26 cellular contexts compared by ENCODE assay signal in genomic region chr1:9907441-9907840, GRCh38. TPM values are rescaled to one million over a fixed set of nuclear protein-coding genes. Genes with fewer than 3 reads are reported as not detected.
A peak's percentile ranks its signal among the peaks of the same experiment; 100 is the strongest.
DNase-seq lines count a peak whose midpoint lies in the region; ATAC-seq, FAIRE-seq and TF ChIP-seq lines count a peak whose summit lies in the region.
"Had no signal": no experiment of that assay in that cellular context is flagged by ENCODE, and none has a peak within 500 bp of the region (broad histone marks: within the 10 kb centered on the region; RNA-seq: fewer than 3 reads in every experiment).

No MANE protein-coding gene starts in this region.

- H3K4me3 ChIP-seq in left ventricle myocardium inferior: no peak overlapping the region
- H3K4me3 ChIP-seq in iPS-15b (ENCODE audit: low read depth, low read length): no peak overlapping the region
- no peak overlapping the region for H3K4me3 ChIP-seq in kidney (ENCODE audit: low read length in 2 of 2)
- no peak overlapping the region for H3K4me3 ChIP-seq in colonic mucosa
- H3K4me3 ChIP-seq: gastroesophageal sphincter, MG63, right atrium auricular region, transverse colon had no signal

- H3K9ac ChIP-seq in iPS-15b (ENCODE audit: low read depth, low read length): peak overlapping the region; percentile 37
- no peak overlapping the region for H3K9ac ChIP-seq in kidney (ENCODE audit: low read length in 2 of 2)
- H3K9ac ChIP-seq in colonic mucosa (ENCODE audit: low read depth in 2 of 2, low read length in 2 of 2): no peak overlapping the region

- H3K9me3 ChIP-seq in left ventricle myocardium inferior (replicated peaks) (no peaks in the 10 kb centered on the region), iPS-15b (ENCODE audit: control insufficient read depth, insufficient read depth, low read length) (no peaks in the 10 kb centered on the region), kidney (ENCODE audit: control insufficient read depth in 1 of 2, low read length in 2 of 2) (no peaks in the 10 kb centered on the region), colonic mucosa (no peaks in the 10 kb centered on the region)
- H3K9me3 ChIP-seq: gastroesophageal sphincter, MG63, right atrium auricular region, transverse colon had no signal

- no peak for TF ChIP-seq CTCF in left ventricle myocardium inferior (IDR thresholded peaks at IDR 0.05; ENCODE audit: borderline replicate concordance)
- no peak for TF ChIP-seq CTCF in WTC11 (IDR thresholded peaks at IDR 0.05)
- no peak for TF ChIP-seq CTCF in kidney (IDR thresholded peaks at IDR 0.05; ENCODE audit: borderline replicate concordance, extremely low read depth, insufficient read depth)
- no peak for TF ChIP-seq CTCF in colonic mucosa (IDR thresholded peaks at IDR 0.05)
- no peak for TF ChIP-seq CTCF in omental fat pad (IDR thresholded peaks at IDR 0.05)

- DNase-seq in left ventricle myocardium inferior (no peak), left cardiac atrium (no peak), WTC11 (ENCODE audit: low spot score) (no peak), kidney (no peak), colonic mucosa (no peak), omental fat pad (ENCODE audit: low spot score) (no peak)
- DNase-seq: activated CD4-positive, alpha-beta T cell treated with anti-CD3 and anti-CD28 coated beads for 4 hours; activated naive CD4-positive, alpha-beta T cell treated with anti-CD3 and anti-CD28 coated beads, Interleukin-2, amount 10 ng/mL, durations not matched to agents 7 days and 5 days; activated T-cell treated with anti-CD3 and anti-CD28 coated beads, Interleukin-2, amount 50 U/mL, for 72 hours; amygdala; GOT3; kidney glomerular epithelial cell; mesenchymal stem cell; MG63; NCI-H1694; NCI-H2171 treated with DMSO at 0.1 percent for 48 hours; OCI-M1; SHP77 treated with DMSO at 0.1 percent for 48 hours; SW 1271; transverse colon had no signal

- no peak overlapping the region for H3K4me3 Mint-ChIP-seq in WTC11
- H3K4me3 Mint-ChIP-seq: activated naive CD4-positive, alpha-beta T cell treated with anti-CD3 and anti-CD28 coated beads, Interleukin-2, amount 10 ng/mL, durations not matched to agents 7 days and 5 days; activated T-cell treated with anti-CD3 and anti-CD28 coated beads, Interleukin-2, amount 50 U/mL, for 72 hours; stimulated activated naive CD8-positive, alpha-beta T cell treated with anti-CD3 and anti-CD28 coated beads, Interleukin-15, Interleukin-2, amounts not matched to agents 100 ng/mL and 50 ng/mL, for 24 hours had no signal

- CTCF ChIA-PET in WTC11 (lab: Charles Lee): interaction anchor here (0.9 to 1.0 kb wide), 2 partner anchors 9 to 123 kb away, joined by 4 to 5 read pairs; no protein-coding TSS in a partner anchor

- POLR2A ChIA-PET in WTC11 (lab: Charles Lee): no interaction called here

- peak overlapping the region; percentile 24; the same call in 1 of the 2 replicates for H3K27ac Mint-ChIP-seq in WTC11
- H3K27ac Mint-ChIP-seq: activated naive CD4-positive, alpha-beta T cell treated with anti-CD3 and anti-CD28 coated beads, Interleukin-2, amount 10 ng/mL, durations not matched to agents 7 days and 5 days; activated T-cell treated with anti-CD3 and anti-CD28 coated beads, Interleukin-2, amount 50 U/mL, for 72 hours; stimulated activated naive CD8-positive, alpha-beta T cell treated with anti-CD3 and anti-CD28 coated beads, Interleukin-15, Interleukin-2, amounts not matched to agents 100 ng/mL and 50 ng/mL, for 24 hours had no signal

- H3K4me1 Mint-ChIP-seq in WTC11: peaks cover 30% of the 10 kb centered on the region

- H3K36me3 Mint-ChIP-seq in WTC11: no peaks in the 10 kb centered on the region
- H3K36me3 Mint-ChIP-seq: activated naive CD4-positive, alpha-beta T cell treated with anti-CD3 and anti-CD28 coated beads, Interleukin-2, amount 10 ng/mL, durations not matched to agents 7 days and 5 days had no signal

- H3K27me3 ChIP-seq in left ventricle myocardium inferior (ENCODE audit: low read depth) (no peaks in the 10 kb centered on the region), iPS-15b (ENCODE audit: control insufficient read depth, insufficient read depth, low read length) (no peaks in the 10 kb centered on the region), colonic mucosa (no peaks in the 10 kb centered on the region)
- H3K27me3 ChIP-seq: gastroesophageal sphincter, MG63, right atrium auricular region, transverse colon had no signal

- H3K9me3 Mint-ChIP-seq in WTC11: no peaks in the 10 kb centered on the region
- H3K9me3 Mint-ChIP-seq: activated naive CD4-positive, alpha-beta T cell treated with anti-CD3 and anti-CD28 coated beads, Interleukin-2, amount 10 ng/mL, durations not matched to agents 7 days and 5 days; activated T-cell treated with anti-CD3 and anti-CD28 coated beads, Interleukin-2, amount 50 U/mL, for 72 hours; stimulated activated naive CD8-positive, alpha-beta T cell treated with anti-CD3 and anti-CD28 coated beads, Interleukin-15, Interleukin-2, amounts not matched to agents 100 ng/mL and 50 ng/mL, for 24 hours had no signal

- FAIRE-seq in kidney (lab: Jason Lieb, UNC): no peak

- H3K36me3 ChIP-seq in left ventricle myocardium inferior: no peaks in the 10 kb centered on the region
- peaks cover 2% of the 10 kb centered on the region for H3K36me3 ChIP-seq in iPS-15b (ENCODE audit: control insufficient read depth, insufficient read depth, low read length)
- no peaks in the 10 kb centered on the region for H3K36me3 ChIP-seq in kidney (ENCODE audit: control insufficient read depth in 1 of 2, insufficient read depth in 2 of 2, low read length in 2 of 2)
- no peaks in the 10 kb centered on the region for H3K36me3 ChIP-seq in colonic mucosa
- H3K36me3 ChIP-seq: gastroesophageal sphincter, MG63, right atrium auricular region, transverse colon had no signal

- peaks cover 86% of the 10 kb centered on the region for H3K4me1 ChIP-seq in left ventricle myocardium inferior
- peaks cover 7% of the 10 kb centered on the region for H3K4me1 ChIP-seq in iPS-15b (ENCODE audit: control insufficient read depth, insufficient read depth, low read length)
- H3K4me1 ChIP-seq in kidney (ENCODE audit: control insufficient read depth in 1 of 2, insufficient read depth in 1 of 2, low read depth in 1 of 2, low read length in 2 of 2): peaks cover 8 to 9% of the 10 kb centered on the region in 2 donors
- peaks cover 4% of the 10 kb centered on the region for H3K4me1 ChIP-seq in colonic mucosa

- ATAC-seq in left cardiac atrium (no peak), WTC11 (no peak), GM19463 (IDR thresholded peaks at IDR 0.05; ENCODE audit: unreplicated experiment) (no peak), omental fat pad (ENCODE audit: low FRiP score) (no peak)
- ATAC-seq: activated T-cell treated with anti-CD3 and anti-CD28 coated beads, Interleukin-2, amount 50 U/mL, for 72 hours; esophagus mucosa; gastroesophageal sphincter had no signal

- no peaks in the 10 kb centered on the region for H3K27me3 Mint-ChIP-seq in WTC11 (ENCODE audit: low read depth)
- H3K27me3 Mint-ChIP-seq: stimulated activated naive CD8-positive, alpha-beta T cell treated with anti-CD3 and anti-CD28 coated beads, Interleukin-15, Interleukin-2, amounts not matched to agents 100 ng/mL and 50 ng/mL, for 24 hours had no signal

- intact Hi-C loops in left ventricle myocardium inferior (cut with micrococcal nuclease): no loop called here
- intact Hi-C loops in left cardiac atrium (cut with DNase I): no loop called here
- intact Hi-C loops in kidney (cut with DNase I): no loop called here
- intact Hi-C loops in colonic mucosa (cut with DNase I): no loop called here

- H3K27ac ChIP-seq in left ventricle myocardium inferior (replicated peaks): peak overlapping the region; percentile 94
- H3K27ac ChIP-seq in kidney (ENCODE audit: low read depth in 2 of 2, low read length in 2 of 2): no peak overlapping the region
- H3K27ac ChIP-seq in colonic mucosa: no peak overlapping the region
- H3K27ac ChIP-seq: gastroesophageal sphincter, right atrium auricular region had no signal

TF ChIP-seq in WTC11, 78 proteins besides CTCF, POLR2A, EP300 and RAD21 (continues in another document):
- TF ChIP-seq JUN (CRISPR knock-in tag; IDR thresholded peaks at IDR 0.05) (no peak), RORB (CRISPR knock-in tag; IDR thresholded peaks at IDR 0.05) (no peak), FOXP1 (CRISPR knock-in tag; IDR thresholded peaks at IDR 0.05; ENCODE audit: borderline replicate concordance) (no peak), KAT7 (CRISPR knock-in tag; IDR thresholded peaks at IDR 0.05; ENCODE audit: borderline replicate concordance) (no peak), ATF1 (CRISPR knock-in tag; IDR thresholded peaks at IDR 0.05) (no peak), MXD4 (CRISPR knock-in tag; IDR thresholded peaks at IDR 0.05; ENCODE audit: borderline replicate concordance) (no peak), FOXK1 (CRISPR knock-in tag; IDR thresholded peaks at IDR 0.05) (no peak)

RNA-seq across cellular contexts. Expression of gene CTNNBIP1, which starts 2.6 kb away (rescaled TPM):
- 42.6 TPM for total RNA-seq in left ventricle myocardium inferior
- total RNA-seq in left cardiac atrium: 10 to 100 TPM; 32.2 to 34.1 TPM
- 51.8 to 58.2 TPM (median 53.0 TPM) in 3 replicates for total RNA-seq in WTC11 (2021)
- 21.9 TPM for total RNA-seq in kidney
- polyA plus RNA-seq in kidney (ENCODE audit: insufficient read depth, low read depth, low replicate concordance): 26.4 TPM
- total RNA-seq in colonic mucosa: 10 to 100 TPM; 28.1 to 30.1 TPM
- total RNA-seq in omental fat pad: 10 to 100 TPM; 13.3 to 42.6 (median 15.7) TPM

RNA-seq across cellular contexts. Expression of gene LZIC, which starts 35.8 kb away (rescaled TPM):
- total RNA-seq in left ventricle myocardium inferior (36.3 TPM), left cardiac atrium (10 to 100 TPM; 27.1 to 31.2 TPM), WTC11 (2021) (16.9 to 22.0 TPM (median 20.9 TPM) in 3 replicates), kidney (27.0 TPM), colonic mucosa (10 to 100 TPM; 40.6 to 47.2 TPM), omental fat pad (10 to 100 TPM; 15.1 to 31.8 (median 19.9) TPM)
- 22.3 TPM for polyA plus RNA-seq in kidney (ENCODE audit: insufficient read depth, low read depth, low replicate concordance)

RNA-seq across cellular contexts. Expression of gene NMNAT1, which starts 35.8 kb away (rescaled TPM):
- 22.2 TPM for total RNA-seq in left ventricle myocardium inferior
- 10 to 100 TPM; 14.9 to 19.1 TPM for total RNA-seq in left cardiac atrium
- total RNA-seq in WTC11 (2021): 2.3 to 2.8 TPM (median 2.8 TPM) in 3 replicates
- 12.3 TPM for total RNA-seq in kidney
- polyA plus RNA-seq in kidney (ENCODE audit: insufficient read depth, low read depth, low replicate concordance): 17.5 TPM
- 10 to 100 TPM; 18.8 to 25.4 TPM for total RNA-seq in colonic mucosa
- total RNA-seq in omental fat pad: 1 to 10 TPM; 4.7 to 6.5 (median 5.6) TPM
